13 cellular contexts compared by ENCODE assay signal in genomic region chr22:42938449-42938848, GRCh38.
DNase-seq lines count a peak whose midpoint lies in the region; ATAC-seq and TF ChIP-seq lines count a peak whose summit lies in the region.
"Had no signal": no experiment of that assay in that cellular context is flagged by ENCODE, and none has a peak within 500 bp of the region (broad histone marks: within the 10 kb centered on the region; RNA-seq: fewer than 3 reads in every experiment).

No MANE protein-coding gene starts in this region.

- H3K27ac ChIP-seq in left ventricle myocardium inferior (replicated peaks) (peak overlapping the region; percentile 95), trophoblast cell (ENCODE audit: low read depth, low read length) (no peak overlapping the region)

- no peaks in the 10 kb centered on the region for H3K36me3 ChIP-seq in left ventricle myocardium inferior
- H3K36me3 ChIP-seq in trophoblast cell (ENCODE audit: control insufficient read depth in 1 of 2, insufficient read depth in 2 of 2, low read length in 2 of 2), result peaks cover 0 to 1% of the 10 kb centered on the region in 2 experiments

- no peak overlapping the region for H3K18ac ChIP-seq in trophoblast cell (ENCODE audit: low read length)

- ATAC-seq in Right ventricle myocardium inferior (peak; percentile 29), left cardiac atrium (no peak), GM19023 (IDR thresholded peaks at IDR 0.05; ENCODE audit: unreplicated experiment) (no peak)

- no peak for TF ChIP-seq CTCF in left ventricle myocardium inferior (IDR thresholded peaks at IDR 0.05; ENCODE audit: borderline replicate concordance)

- H3K14ac ChIP-seq in trophoblast cell (ENCODE audit: low read length), result no peak overlapping the region

- intact Hi-C loops in Right ventricle myocardium inferior (cut with DNase I) (no loop called here), left cardiac atrium (cut with DNase I) (no loop called here), left ventricle myocardium inferior (cut with micrococcal nuclease) (no loop called here)

- no peak overlapping the region for H3K9ac ChIP-seq in trophoblast cell (ENCODE audit: low read length)

- H3K79me1 ChIP-seq in trophoblast cell (ENCODE audit: low read length), result peaks cover 3% of the 10 kb centered on the region

- H3K9me3 ChIP-seq in left ventricle myocardium inferior (replicated peaks) (no peaks in the 10 kb centered on the region), trophoblast cell (ENCODE audit: insufficient read depth, low read depth, low read length) (no peaks in the 10 kb centered on the region)

- H3K4me2 ChIP-seq in trophoblast cell (ENCODE audit: low read length), result no peak overlapping the region

- H2BK5ac ChIP-seq in trophoblast cell (ENCODE audit: low read depth, low read length, poor library complexity), result no peak overlapping the region

- peak overlapping the region; percentile 11 for H3K4ac ChIP-seq in trophoblast cell (ENCODE audit: low read depth, low read length)

- H2BK12ac ChIP-seq in trophoblast cell (ENCODE audit: low read length), result no peak overlapping the region

- no peak overlapping the region for H4K8ac ChIP-seq in trophoblast cell (ENCODE audit: low read depth, low read length)

- peak overlapping the region; percentile 12 for H3K23ac ChIP-seq in trophoblast cell (ENCODE audit: low read length)

- peaks cover 7% of the 10 kb centered on the region for H3K79me2 ChIP-seq in trophoblast cell (ENCODE audit: control insufficient read depth, insufficient read depth, low read length, poor library complexity)

- H2BK120ac ChIP-seq in trophoblast cell (ENCODE audit: insufficient read depth, low read length, poor library complexity), result no peak overlapping the region

- H4K12ac ChIP-seq in trophoblast cell (ENCODE audit: low read depth, low read length), result no peak overlapping the region

- no peak overlapping the region for H2AK5ac ChIP-seq in trophoblast cell (ENCODE audit: low read length)

- H2AFZ ChIP-seq in trophoblast cell (ENCODE audit: insufficient read depth, low read length, poor library complexity), result no peak overlapping the region

- no peak overlapping the region for H4K91ac ChIP-seq in trophoblast cell (ENCODE audit: low read depth, low read length)

- H3K4me1 ChIP-seq in left ventricle myocardium inferior, result peaks cover 91% of the 10 kb centered on the region
- peaks cover 17 to 34% of the 10 kb centered on the region in 2 experiments for H3K4me1 ChIP-seq in trophoblast cell (ENCODE audit: control insufficient read depth in 1 of 2, insufficient read depth in 2 of 2, low read length in 2 of 2)

- H3K4me3 ChIP-seq in left ventricle myocardium inferior (no peak overlapping the region), trophoblast cell (ENCODE audit: low read depth, low read length) (no peak overlapping the region)

- DNase-seq in Right ventricle myocardium inferior (ENCODE audit: missing footprints) (no peak), left cardiac atrium (no peak), left ventricle myocardium inferior (no peak), trophoblast cell (no peak), NCI-H2171 (lab: John Stamatoyannopoulos, UW) (no peak), T-helper 2 cell (no peak)
- DNase-seq in activated CD8-positive, alpha-beta memory T cell treated with anti-CD3 and anti-CD28 coated beads for 24 hours, result no peak
- DNase-seq: activated T-cell treated with anti-CD3 and anti-CD28 coated beads, Interleukin-2, amount 50 U/mL, for 24 hours; DMS153; erythroblast; NCI-H1417; stimulated activated CD4-positive, alpha-beta T cell treated with anti-CD3 and anti-CD28 coated beads, Interleukin-1b, Interleukin-23, amount 100 ng/mL, for 48 hours had no signal

- no CpG with 5 or more reads among the region's 7 CpGs for WGBS in trophoblast cell (ENCODE audit: extremely low coverage, insufficient coverage, insufficient read length)

- H3K27me3 ChIP-seq in left ventricle myocardium inferior (ENCODE audit: low read depth) (no peaks in the 10 kb centered on the region), trophoblast cell (ENCODE audit: insufficient read depth, low read length) (no peaks in the 10 kb centered on the region)
